Comparison of ENCODE assay signal across 15 cellular contexts in genomic region chr18:10842821-10843220, GRCh38.
DNase-seq lines count a peak whose midpoint lies in the region; ATAC-seq, FAIRE-seq and TF ChIP-seq lines count a peak whose summit lies in the region.
"Had no signal": no experiment of that assay in that cellular context is flagged by ENCODE, and none has a peak within 500 bp of the region (broad histone marks: within the 10 kb centered on the region; RNA-seq: fewer than 3 reads in every experiment).

No MANE protein-coding gene starts in this region.

- FAIRE-seq in endometrium (lab: Jason Lieb, UNC): peak; percentile 55
- FAIRE-seq: H54 had no signal

- peaks cover 3% of the 10 kb centered on the region for H3K27me3 Mint-ChIP-seq in nephron (ENCODE audit: low read depth)

- peaks cover 6% of the 10 kb centered on the region for H3K9me3 Mint-ChIP-seq in nephron

- DNase-seq in NCI-H226 (peak; percentile 28), iris pigment epithelial cell (ENCODE audit: low read depth) (peak; percentile 24), NCI-H510A treated with DMSO at 0.1 percent for 48 hours (lab: John Stamatoyannopoulos, UW) (no peak), COLO829 (ENCODE audit: low spot score) (no peak), nucleus accumbens (lab: John Stamatoyannopoulos, UW) (no peak)
- DNase-seq: 8988T; Calu3; CD4-positive, CD25-positive, alpha-beta regulatory T cell; DMS 273 treated with DMSO at 0.1 percent for 48 hours; GM23248 had no signal

- peaks cover 21% of the 10 kb centered on the region for H3K4me1 Mint-ChIP-seq in nephron
- H3K4me1 Mint-ChIP-seq: CD4-positive, CD25-positive, alpha-beta regulatory T cell had no signal

- TF ChIP-seq CTCF in nephron (IDR thresholded peaks at IDR 0.05; ENCODE audit: unreplicated experiment in 3 of 3): no peak

- H3K36me3 Mint-ChIP-seq in nephron (ENCODE audit: low read depth): peaks cover 11% of the 10 kb centered on the region
- H3K36me3 Mint-ChIP-seq: CD4-positive, CD25-positive, alpha-beta regulatory T cell had no signal

- no peak overlapping the region for H3K4me3 Mint-ChIP-seq in nephron
- H3K4me3 Mint-ChIP-seq: CD4-positive, CD25-positive, alpha-beta regulatory T cell had no signal

- peak overlapping the region in 2 of 3 experiments; percentile 60 to 71 for H3K27ac Mint-ChIP-seq in nephron
- H3K27ac Mint-ChIP-seq: CD4-positive, CD25-positive, alpha-beta regulatory T cell had no signal

- ATAC-seq in activated CD4-positive, CD25-positive, alpha-beta regulatory T cell treated with anti-CD3 and anti-CD28 coated beads, Interleukin-2, amount 50 U/mL, for 24 hours: no peak
- ATAC-seq: HCT116 had no signal

Comparison
In these comparisons a context has a peak if more than half of its experiments do, and no peak if none do; other contexts are left out.
1. DNase-seq: peak in NCI-H226 (single experiment) and iris pigment epithelial cell (single experiment); none in NCI-H510A treated with DMSO at 0.1 percent for 48 hours (single experiment), COLO829 (single experiment) and nucleus accumbens (0 of 56).